ENCODE assay signal across 1 cellular context in genomic region chr2:240960963-240961876, GRCh38.
TF ChIP-seq lines count a peak whose summit lies in the region.

No MANE protein-coding gene starts in this region.

TF ChIP-seq in HepG2, 621 proteins besides CTCF, POLR2A, EP300 and RAD21 (continued from another document and continues in another):
- TF ChIP-seq, protein P1, sequence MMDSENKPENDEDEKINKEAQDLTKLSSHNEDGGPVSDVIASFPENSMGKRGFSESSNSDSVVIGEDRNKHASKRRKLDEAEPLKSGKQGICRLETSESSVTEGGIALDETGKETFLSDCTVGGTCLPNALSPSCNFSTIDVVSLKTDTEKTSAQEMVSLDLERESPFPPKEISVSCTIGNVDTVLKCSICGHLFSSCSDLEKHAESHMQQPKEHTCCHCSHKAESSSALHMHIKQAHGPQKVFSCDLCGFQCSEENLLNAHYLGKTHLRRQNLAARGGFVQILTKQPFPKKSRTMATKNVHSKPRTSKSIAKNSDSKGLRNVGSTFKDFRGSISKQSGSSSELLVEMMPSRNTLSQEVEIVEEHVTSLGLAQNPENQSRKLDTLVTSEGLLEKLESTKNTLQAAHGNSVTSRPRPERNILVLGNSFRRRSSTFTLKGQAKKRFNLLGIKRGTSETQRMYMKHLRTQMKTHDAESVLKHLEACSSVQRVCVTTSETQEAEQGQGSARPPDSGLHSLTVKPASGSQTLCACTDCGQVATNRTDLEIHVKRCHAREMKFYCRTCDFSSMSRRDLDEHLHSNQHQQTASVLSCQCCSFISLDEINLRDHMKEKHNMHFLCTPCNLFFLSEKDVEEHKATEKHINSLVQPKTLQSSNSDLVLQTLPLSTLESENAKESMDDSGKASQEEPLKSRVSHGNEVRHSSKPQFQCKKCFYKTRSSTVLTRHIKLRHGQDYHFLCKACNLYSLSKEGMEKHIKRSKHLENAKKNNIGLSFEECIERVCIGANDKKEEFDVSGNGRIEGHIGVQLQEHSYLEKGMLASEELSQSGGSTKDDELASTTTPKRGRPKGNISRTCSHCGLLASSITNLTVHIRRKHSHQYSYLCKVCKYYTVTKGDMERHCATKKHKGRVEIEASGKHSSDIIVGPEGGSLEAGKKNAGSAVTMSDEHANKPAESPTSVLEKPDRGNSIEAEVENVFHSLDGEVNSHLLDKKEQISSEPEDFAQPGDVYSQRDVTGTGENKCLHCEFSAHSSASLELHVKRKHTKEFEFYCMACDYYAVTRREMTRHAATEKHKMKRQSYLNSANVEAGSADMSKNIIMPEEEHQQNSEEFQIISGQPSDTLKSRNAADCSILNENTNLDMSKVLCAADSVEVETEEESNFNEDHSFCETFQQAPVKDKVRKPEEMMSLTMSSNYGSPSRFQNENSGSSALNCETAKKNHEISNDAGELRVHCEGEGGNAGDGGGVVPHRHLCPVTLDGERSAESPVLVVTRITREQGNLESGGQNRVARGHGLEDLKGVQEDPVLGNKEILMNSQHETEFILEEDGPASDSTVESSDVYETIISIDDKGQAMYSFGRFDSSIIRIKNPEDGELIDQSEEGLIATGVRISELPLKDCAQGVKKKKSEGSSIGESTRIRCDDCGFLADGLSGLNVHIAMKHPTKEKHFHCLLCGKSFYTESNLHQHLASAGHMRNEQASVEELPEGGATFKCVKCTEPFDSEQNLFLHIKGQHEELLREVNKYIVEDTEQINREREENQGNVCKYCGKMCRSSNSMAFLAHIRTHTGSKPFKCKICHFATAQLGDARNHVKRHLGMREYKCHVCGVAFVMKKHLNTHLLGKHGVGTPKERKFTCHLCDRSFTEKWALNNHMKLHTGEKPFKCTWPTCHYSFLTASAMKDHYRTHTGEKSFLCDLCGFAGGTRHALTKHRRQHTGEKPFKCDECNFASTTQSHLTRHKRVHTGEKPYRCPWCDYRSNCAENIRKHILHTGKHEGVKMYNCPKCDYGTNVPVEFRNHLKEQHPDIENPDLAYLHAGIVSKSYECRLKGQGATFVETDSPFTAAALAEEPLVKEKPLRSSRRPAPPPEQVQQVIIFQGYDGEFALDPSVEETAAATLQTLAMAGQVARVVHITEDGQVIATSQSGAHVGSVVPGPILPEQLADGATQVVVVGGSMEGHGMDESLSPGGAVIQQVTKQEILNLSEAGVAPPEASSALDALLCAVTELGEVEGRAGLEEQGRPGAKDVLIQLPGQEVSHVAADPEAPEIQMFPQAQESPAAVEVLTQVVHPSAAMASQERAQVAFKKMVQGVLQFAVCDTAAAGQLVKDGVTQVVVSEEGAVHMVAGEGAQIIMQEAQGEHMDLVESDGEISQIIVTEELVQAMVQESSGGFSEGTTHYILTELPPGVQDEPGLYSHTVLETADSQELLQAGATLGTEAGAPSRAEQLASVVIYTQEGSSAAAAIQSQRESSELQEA (CRISPR knock-in tag; IDR thresholded peaks at IDR 0.05; ENCODE audit: not compliant biosample characterization) = no peak
- peak; percentile 22; the same call in 1 of the 2 replicates for TF ChIP-seq NCOR1 (IDR thresholded peaks at IDR 0.05; ENCODE audit: borderline replicate concordance, low read length)
- TF ChIP-seq ZNF598 (CRISPR knock-in tag; IDR thresholded peaks at IDR 0.05; ENCODE audit: borderline replicate concordance) = no peak
- TF ChIP-seq ZMYM3 (CRISPR knock-in tag; IDR thresholded peaks at IDR 0.05) = peak; percentile 9; the same call in 1 of the 2 replicates
- 0 out of 2 replicates have a peak, but pooled peaks have one; percentile 38 for TF ChIP-seq PRMT3 (CRISPR knock-in tag; IDR thresholded peaks at IDR 0.05; ENCODE audit: borderline replicate concordance, low read depth)
- peak; percentile 16 for TF ChIP-seq TEAD3 (CRISPR knock-in tag; optimal IDR thresholded peaks at IDR 0.05; ENCODE audit: borderline replicate concordance)
- TF ChIP-seq, protein P2, sequence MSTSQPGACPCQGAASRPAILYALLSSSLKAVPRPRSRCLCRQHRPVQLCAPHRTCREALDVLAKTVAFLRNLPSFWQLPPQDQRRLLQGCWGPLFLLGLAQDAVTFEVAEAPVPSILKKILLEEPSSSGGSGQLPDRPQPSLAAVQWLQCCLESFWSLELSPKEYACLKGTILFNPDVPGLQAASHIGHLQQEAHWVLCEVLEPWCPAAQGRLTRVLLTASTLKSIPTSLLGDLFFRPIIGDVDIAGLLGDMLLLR (CRISPR knock-in tag; IDR thresholded peaks at IDR 0.05) = peak; percentile 83; the same call in 1 of the 2 replicates
- TF ChIP-seq HMG20A (CRISPR knock-in tag; IDR thresholded peaks at IDR 0.05; ENCODE audit: borderline replicate concordance) = no peak
- no peak for TF ChIP-seq ZNF253 (CRISPR knock-in tag; IDR thresholded peaks at IDR 0.05; ENCODE audit: borderline replicate concordance)
- TF ChIP-seq, protein P3, sequence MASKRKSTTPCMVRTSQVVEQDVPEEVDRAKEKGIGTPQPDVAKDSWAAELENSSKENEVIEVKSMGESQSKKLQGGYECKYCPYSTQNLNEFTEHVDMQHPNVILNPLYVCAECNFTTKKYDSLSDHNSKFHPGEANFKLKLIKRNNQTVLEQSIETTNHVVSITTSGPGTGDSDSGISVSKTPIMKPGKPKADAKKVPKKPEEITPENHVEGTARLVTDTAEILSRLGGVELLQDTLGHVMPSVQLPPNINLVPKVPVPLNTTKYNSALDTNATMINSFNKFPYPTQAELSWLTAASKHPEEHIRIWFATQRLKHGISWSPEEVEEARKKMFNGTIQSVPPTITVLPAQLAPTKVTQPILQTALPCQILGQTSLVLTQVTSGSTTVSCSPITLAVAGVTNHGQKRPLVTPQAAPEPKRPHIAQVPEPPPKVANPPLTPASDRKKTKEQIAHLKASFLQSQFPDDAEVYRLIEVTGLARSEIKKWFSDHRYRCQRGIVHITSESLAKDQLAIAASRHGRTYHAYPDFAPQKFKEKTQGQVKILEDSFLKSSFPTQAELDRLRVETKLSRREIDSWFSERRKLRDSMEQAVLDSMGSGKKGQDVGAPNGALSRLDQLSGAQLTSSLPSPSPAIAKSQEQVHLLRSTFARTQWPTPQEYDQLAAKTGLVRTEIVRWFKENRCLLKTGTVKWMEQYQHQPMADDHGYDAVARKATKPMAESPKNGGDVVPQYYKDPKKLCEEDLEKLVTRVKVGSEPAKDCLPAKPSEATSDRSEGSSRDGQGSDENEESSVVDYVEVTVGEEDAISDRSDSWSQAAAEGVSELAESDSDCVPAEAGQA (IDR thresholded peaks at IDR 0.05; ENCODE audit: low read depth) = 0 out of 2 replicates have a peak, but pooled peaks have one; percentile 12
- TF ChIP-seq, protein P3 (CRISPR knock-in tag; IDR thresholded peaks at IDR 0.05; ENCODE audit: borderline replicate concordance) = no peak
- no peak for TF ChIP-seq ELF3 (CRISPR knock-in tag; IDR thresholded peaks at IDR 0.05)
- no peak for TF ChIP-seq MEF2D (CRISPR knock-in tag; IDR thresholded peaks at IDR 0.05)
- TF ChIP-seq KDM2A (CRISPR knock-in tag; IDR thresholded peaks at IDR 0.05; ENCODE audit: borderline replicate concordance, low read depth) = 0 out of 2 replicates have a peak, but pooled peaks have one; percentile 7
- TF ChIP-seq, protein P4, sequence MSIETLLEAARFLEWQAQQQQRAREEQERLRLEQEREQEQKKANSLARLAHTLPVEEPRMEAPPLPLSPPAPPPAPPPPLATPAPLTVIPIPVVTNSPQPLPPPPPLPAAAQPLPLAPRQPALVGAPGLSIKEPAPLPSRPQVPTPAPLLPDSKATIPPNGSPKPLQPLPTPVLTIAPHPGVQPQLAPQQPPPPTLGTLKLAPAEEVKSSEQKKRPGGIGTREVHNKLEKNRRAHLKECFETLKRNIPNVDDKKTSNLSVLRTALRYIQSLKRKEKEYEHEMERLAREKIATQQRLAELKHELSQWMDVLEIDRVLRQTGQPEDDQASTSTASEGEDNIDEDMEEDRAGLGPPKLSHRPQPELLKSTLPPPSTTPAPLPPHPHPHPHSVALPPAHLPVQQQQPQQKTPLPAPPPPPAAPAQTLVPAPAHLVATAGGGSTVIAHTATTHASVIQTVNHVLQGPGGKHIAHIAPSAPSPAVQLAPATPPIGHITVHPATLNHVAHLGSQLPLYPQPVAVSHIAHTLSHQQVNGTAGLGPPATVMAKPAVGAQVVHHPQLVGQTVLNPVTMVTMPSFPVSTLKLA (IDR thresholded peaks at IDR 0.05) = peak; percentile 66
- TF ChIP-seq KLF13 (CRISPR knock-in tag; IDR thresholded peaks at IDR 0.05) = 0 out of 2 replicates have a peak, but pooled peaks have one; percentile 23
- no peak for TF ChIP-seq ZFP90 (CRISPR knock-in tag; IDR thresholded peaks at IDR 0.05; ENCODE audit: borderline replicate concordance)
- 0 out of 2 replicates have a peak, but pooled peaks have one; percentile 27 for TF ChIP-seq ATF5 (CRISPR knock-in tag; IDR thresholded peaks at IDR 0.05; ENCODE audit: low read depth)
- peak; percentile 40; the same call in 1 of the 2 replicates for TF ChIP-seq HINFP (CRISPR knock-in tag; IDR thresholded peaks at IDR 0.05; ENCODE audit: low read depth)
- TF ChIP-seq NONO (IDR thresholded peaks at IDR 0.05) = no peak
- peak; percentile 70 for TF ChIP-seq NONO (CRISPR knock-in tag; conservative IDR thresholded peaks at IDR 0.05)
- peak; percentile 77 for TF ChIP-seq ZC3H13 (CRISPR knock-in tag; IDR thresholded peaks at IDR 0.05)
- TF ChIP-seq, protein P5, sequence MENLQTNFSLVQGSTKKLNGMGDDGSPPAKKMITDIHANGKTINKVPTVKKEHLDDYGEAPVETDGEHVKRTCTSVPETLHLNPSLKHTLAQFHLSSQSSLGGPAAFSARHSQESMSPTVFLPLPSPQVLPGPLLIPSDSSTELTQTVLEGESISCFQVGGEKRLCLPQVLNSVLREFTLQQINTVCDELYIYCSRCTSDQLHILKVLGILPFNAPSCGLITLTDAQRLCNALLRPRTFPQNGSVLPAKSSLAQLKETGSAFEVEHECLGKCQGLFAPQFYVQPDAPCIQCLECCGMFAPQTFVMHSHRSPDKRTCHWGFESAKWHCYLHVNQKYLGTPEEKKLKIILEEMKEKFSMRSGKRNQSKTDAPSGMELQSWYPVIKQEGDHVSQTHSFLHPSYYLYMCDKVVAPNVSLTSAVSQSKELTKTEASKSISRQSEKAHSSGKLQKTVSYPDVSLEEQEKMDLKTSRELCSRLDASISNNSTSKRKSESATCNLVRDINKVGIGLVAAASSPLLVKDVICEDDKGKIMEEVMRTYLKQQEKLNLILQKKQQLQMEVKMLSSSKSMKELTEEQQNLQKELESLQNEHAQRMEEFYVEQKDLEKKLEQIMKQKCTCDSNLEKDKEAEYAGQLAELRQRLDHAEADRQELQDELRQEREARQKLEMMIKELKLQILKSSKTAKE (CRISPR knock-in tag; IDR thresholded peaks at IDR 0.05; ENCODE audit: borderline replicate concordance) = peak; percentile 72
- TF ChIP-seq BRD4 (CRISPR knock-in tag; IDR thresholded peaks at IDR 0.05) = peak; percentile 59; the same call in 1 of the 2 replicates
- no peak for TF ChIP-seq ZKSCAN8 (CRISPR knock-in tag; IDR thresholded peaks at IDR 0.05; ENCODE audit: borderline replicate concordance)
- TF ChIP-seq, protein P6, sequence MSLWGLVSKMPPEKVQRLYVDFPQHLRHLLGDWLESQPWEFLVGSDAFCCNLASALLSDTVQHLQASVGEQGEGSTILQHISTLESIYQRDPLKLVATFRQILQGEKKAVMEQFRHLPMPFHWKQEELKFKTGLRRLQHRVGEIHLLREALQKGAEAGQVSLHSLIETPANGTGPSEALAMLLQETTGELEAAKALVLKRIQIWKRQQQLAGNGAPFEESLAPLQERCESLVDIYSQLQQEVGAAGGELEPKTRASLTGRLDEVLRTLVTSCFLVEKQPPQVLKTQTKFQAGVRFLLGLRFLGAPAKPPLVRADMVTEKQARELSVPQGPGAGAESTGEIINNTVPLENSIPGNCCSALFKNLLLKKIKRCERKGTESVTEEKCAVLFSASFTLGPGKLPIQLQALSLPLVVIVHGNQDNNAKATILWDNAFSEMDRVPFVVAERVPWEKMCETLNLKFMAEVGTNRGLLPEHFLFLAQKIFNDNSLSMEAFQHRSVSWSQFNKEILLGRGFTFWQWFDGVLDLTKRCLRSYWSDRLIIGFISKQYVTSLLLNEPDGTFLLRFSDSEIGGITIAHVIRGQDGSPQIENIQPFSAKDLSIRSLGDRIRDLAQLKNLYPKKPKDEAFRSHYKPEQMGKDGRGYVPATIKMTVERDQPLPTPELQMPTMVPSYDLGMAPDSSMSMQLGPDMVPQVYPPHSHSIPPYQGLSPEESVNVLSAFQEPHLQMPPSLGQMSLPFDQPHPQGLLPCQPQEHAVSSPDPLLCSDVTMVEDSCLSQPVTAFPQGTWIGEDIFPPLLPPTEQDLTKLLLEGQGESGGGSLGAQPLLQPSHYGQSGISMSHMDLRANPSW (CRISPR knock-in tag; IDR thresholded peaks at IDR 0.05; ENCODE audit: borderline replicate concordance) = no peak
- TF ChIP-seq, protein P7, sequence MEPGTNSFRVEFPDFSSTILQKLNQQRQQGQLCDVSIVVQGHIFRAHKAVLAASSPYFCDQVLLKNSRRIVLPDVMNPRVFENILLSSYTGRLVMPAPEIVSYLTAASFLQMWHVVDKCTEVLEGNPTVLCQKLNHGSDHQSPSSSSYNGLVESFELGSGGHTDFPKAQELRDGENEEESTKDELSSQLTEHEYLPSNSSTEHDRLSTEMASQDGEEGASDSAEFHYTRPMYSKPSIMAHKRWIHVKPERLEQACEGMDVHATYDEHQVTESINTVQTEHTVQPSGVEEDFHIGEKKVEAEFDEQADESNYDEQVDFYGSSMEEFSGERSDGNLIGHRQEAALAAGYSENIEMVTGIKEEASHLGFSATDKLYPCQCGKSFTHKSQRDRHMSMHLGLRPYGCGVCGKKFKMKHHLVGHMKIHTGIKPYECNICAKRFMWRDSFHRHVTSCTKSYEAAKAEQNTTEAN (CRISPR knock-in tag; conservative IDR thresholded peaks at IDR 0.05) = peak; percentile 33; the same call in 1 of the 2 replicates
